In genomic region chr3:49656541-49657112, GRCh38 we compare ENCODE assay signal across 18 cellular contexts. TPM values are rescaled to one million over a fixed set of nuclear protein-coding genes. Genes with fewer than 3 reads are reported as not detected.
DNase-seq lines count a peak whose midpoint lies in the region; ATAC-seq, FAIRE-seq and TF ChIP-seq lines count a peak whose summit lies in the region.
"Had no signal": no experiment of that assay in that cellular context is flagged by ENCODE, and none has a peak within 500 bp of the region (broad histone marks: within the 10 kb centered on the region; RNA-seq: fewer than 3 reads in every experiment).

No MANE protein-coding gene starts in this region.

- peaks cover 0 to 32% of the 10 kb centered on the region in 2 experiments; a peak in 2 of 5 replicates for H3K4me1 ChIP-seq in K562 (replicated peaks in 1 of 2; ENCODE audit: control insufficient read depth in 2 of 2, insufficient read depth in 2 of 2, low read length in 2 of 2)
- no peaks in the 10 kb centered on the region for H3K4me1 ChIP-seq in psoas muscle

- TF ChIP-seq POLR2A in K562 (conservative IDR thresholded peaks at IDR 0.05): no peak

- no peak overlapping the region for H3K4me3 Mint-ChIP-seq in activated CD8-positive, alpha-beta memory T cell treated with anti-CD3 and anti-CD28 coated beads, Interleukin-2, amount 10 ng/mL, durations not matched to agents 7 days and 5 days
- no peak overlapping the region for H3K4me3 Mint-ChIP-seq in endothelial cell (ENCODE audit: unreplicated experiment)
- H3K4me3 Mint-ChIP-seq: activated naive CD8-positive, alpha-beta T cell treated with anti-CD3 and anti-CD28 coated beads, Interleukin-2, amount 50 U/mL, for 24 hours; B cell had no signal

- H3K9me1 ChIP-seq in K562 (ENCODE audit: control insufficient read depth, insufficient read depth, low read length): no peaks in the 10 kb centered on the region

- H3K27me3 ChIP-seq in K562 (ENCODE audit: control insufficient read depth in 2 of 2, insufficient read depth in 2 of 2, low read length in 2 of 2) (no peaks in the 10 kb centered on the region), psoas muscle (ENCODE audit: insufficient read depth in 3 of 3, low read length in 2 of 3) (no peaks in the 10 kb centered on the region)

- no peak overlapping the region for H3K27ac Mint-ChIP-seq in activated CD8-positive, alpha-beta memory T cell treated with anti-CD3 and anti-CD28 coated beads, Interleukin-2, amount 10 ng/mL, durations not matched to agents 7 days and 5 days
- H3K27ac Mint-ChIP-seq in endothelial cell (ENCODE audit: unreplicated experiment): no peak overlapping the region
- H3K27ac Mint-ChIP-seq: activated naive CD8-positive, alpha-beta T cell treated with anti-CD3 and anti-CD28 coated beads, Interleukin-2, amount 50 U/mL, for 24 hours; B cell had no signal

- intact Hi-C loops in K562 (cut with micrococcal nuclease): no loop called here
- intact Hi-C loops in psoas muscle (cut with DNase I): no loop called here

- WGBS in K562 (ENCODE audit: insufficient coverage, low coverage, missing lambda C conversion rate): 40% methylated on average over 12 of the region's 18 CpGs
- 17 to 30% (median 25%) methylated on average over 16 to 18 of the region's 18 CpGs for WGBS in psoas muscle, 3 donors

- H3K36me3 ChIP-seq in K562 (ENCODE audit: control insufficient read depth, insufficient read depth, low read length): no peaks in the 10 kb centered on the region
- no peaks in the 10 kb centered on the region for H3K36me3 ChIP-seq in psoas muscle (ENCODE audit: insufficient read depth in 1 of 2, low read depth in 1 of 2)

- TF ChIP-seq EP300 in K562 (IDR thresholded peaks at IDR 0.05; ENCODE audit: low read length): no peak

- POLR2A ChIA-PET in K562 (lab: Yijun Ruan, JAX): interaction anchor here (0.6 to 0.7 kb wide), 2 partner anchors 16 to 21 kb away, joined by 3 to 4 read pairs; no protein-coding TSS in a partner anchor

- peak; percentile 23 for ATAC-seq in activated CD8-positive, alpha-beta memory T cell treated with anti-CD3 and anti-CD28 coated beads, Interleukin-2, amount 10 ng/mL, durations not matched to agents 7 days and 5 days
- peak; percentile 83 for ATAC-seq in K562
- peak; percentile 21 to 54 (median 48) for ATAC-seq in psoas muscle
- ATAC-seq: activated naive CD8-positive, alpha-beta T cell treated with anti-CD3 and anti-CD28 coated beads, Interleukin-2, amount 50 U/mL, for 24 hours had no signal

- no peaks in the 10 kb centered on the region for H3K79me2 ChIP-seq in K562 (ENCODE audit: control insufficient read depth, insufficient read depth, low read length)

- no peak for DNase-seq in activated CD8-positive, alpha-beta memory T cell treated with anti-CD3 and anti-CD28 coated beads, Interleukin-2, amount 10 ng/mL, durations not matched to agents 7 days and 5 days
- no peak for DNase-seq in activated CD8-positive, alpha-beta memory T cell treated with anti-CD3 and anti-CD28 coated beads for 24 hours
- peak; percentile 44 for DNase-seq in LHCN-M2 (ENCODE audit: low read depth)
- peak in 3 of 4 experiments; percentile 19 to 28 (median 21) for DNase-seq in K562 (ENCODE audit: extremely low read depth in 1 of 4, low spot score in 3 of 4)
- no peak for DNase-seq in psoas muscle
- no peak for DNase-seq in endothelial cell (ENCODE audit: low spot score)
- no peak for DNase-seq in GM19239 (ENCODE audit: insufficient read length, low spot score)
- no peak for DNase-seq in T-helper 1 cell
- DNase-seq: activated naive CD8-positive, alpha-beta T cell treated with anti-CD3 and anti-CD28 coated beads, Interleukin-2, amount 50 U/mL, for 24 hours; NCI-H1436; NCI-H69; SK-N-SH; stimulated activated CD4-positive, alpha-beta T cell treated with anti-CD3 and anti-CD28 coated beads, Interleukin-2, amount 100 ng/mL, for 24 hours; stimulated activated naive CD4-positive, alpha-beta T cell treated with Interleukin-2 at 50 U/mL for 16 hours had no signal

- H3K9ac ChIP-seq in K562 (ENCODE audit: insufficient read depth in 1 of 2, low read depth in 2 of 2, low read length in 2 of 2): no peak overlapping the region
- H3K9ac ChIP-seq: SK-N-SH had no signal

- H3K27ac ChIP-seq in K562 (ENCODE audit: extremely low read depth, low read depth, low read length) (no peak overlapping the region), psoas muscle (no peak overlapping the region)

- H3K27me3 Mint-ChIP-seq in activated CD8-positive, alpha-beta memory T cell treated with anti-CD3 and anti-CD28 coated beads, Interleukin-2, amount 10 ng/mL, durations not matched to agents 7 days and 5 days: no peaks in the 10 kb centered on the region
- peaks cover 5% of the 10 kb centered on the region for H3K27me3 Mint-ChIP-seq in endothelial cell (ENCODE audit: unreplicated experiment)

- H3K36me3 Mint-ChIP-seq in activated CD8-positive, alpha-beta memory T cell treated with anti-CD3 and anti-CD28 coated beads, Interleukin-2, amount 10 ng/mL, durations not matched to agents 7 days and 5 days: no peaks in the 10 kb centered on the region
- H3K36me3 Mint-ChIP-seq in endothelial cell (ENCODE audit: low read depth, unreplicated experiment): no peaks in the 10 kb centered on the region

- H3K9me3 ChIP-seq in K562 (replicated peaks; ENCODE audit: control insufficient read depth, insufficient read depth, low read depth, low read length) (no peaks in the 10 kb centered on the region), psoas muscle (no peaks in the 10 kb centered on the region)
- H3K9me3 ChIP-seq: SK-N-SH had no signal

- BruUV-seq in K562 (replicated peaks; lab: Mats Ljungman, UMichigan): no TSS peak

- FAIRE-seq in K562 (lab: Jason Lieb, UNC) (no peak), GM19239 (lab: Jason Lieb, UNC) (no peak)
- FAIRE-seq: frontal cortex, G401.6, islet of Langerhans had no signal

- peak in 1 of 2 experiments; percentile 63; a peak in 2 of 4 replicates for TF ChIP-seq RAD21 in K562 (CRISPR knock-in tag; conservative IDR thresholded peaks at IDR 0.05 in 1 of 2, IDR thresholded peaks at IDR 0.05 in 1 of 2)

- TF ChIP-seq CTCF in K562 (IDR thresholded peaks at IDR 0.05 in 2 of 3, conservative IDR thresholded peaks at IDR 0.05 in 1 of 3; ENCODE audit: insufficient read depth in 2 of 3, low read depth in 1 of 3, low read length in 3 of 3) (peak; percentile 36 to 58 (median 46); a peak in 5 of 6 replicates), psoas muscle (IDR thresholded peaks at IDR 0.05) (no peak), endothelial cell (IDR thresholded peaks at IDR 0.05; ENCODE audit: unreplicated experiment) (no peak)

- H2AFZ ChIP-seq in K562 (ENCODE audit: low read depth, low read length): no peak overlapping the region

- CTCF ChIA-PET in activated CD8-positive, alpha-beta memory T cell treated with anti-CD3 and anti-CD28 coated beads, Interleukin-2, amount 10 ng/mL, durations not matched to agents 7 days and 5 days (lab: Charles Lee): interaction anchor here (0.9 to 6.0 kb wide), 4 partner anchors 15 to 127 kb away, joined by 3 to 33 read pairs (median 4); partner anchors contain the start of gene BSN
- CTCF ChIA-PET in K562 (lab: Yijun Ruan, JAX; ENCODE audit: low intra/inter-chr PET ratio): no interaction called here

- in situ Hi-C loops in K562 (cut with MboI): no loop called here

- H3K9me3 Mint-ChIP-seq in activated CD8-positive, alpha-beta memory T cell treated with anti-CD3 and anti-CD28 coated beads, Interleukin-2, amount 10 ng/mL, durations not matched to agents 7 days and 5 days (ENCODE audit: low read depth): no peaks in the 10 kb centered on the region
- no peaks in the 10 kb centered on the region for H3K9me3 Mint-ChIP-seq in endothelial cell (ENCODE audit: unreplicated experiment)
- H3K9me3 Mint-ChIP-seq: activated naive CD8-positive, alpha-beta T cell treated with anti-CD3 and anti-CD28 coated beads, Interleukin-2, amount 50 U/mL, for 24 hours had no signal

- no peak overlapping the region for H3K4me3 ChIP-seq in K562
- no peak overlapping the region for H3K4me3 ChIP-seq in psoas muscle

- no peaks in the 10 kb centered on the region for H4K20me1 ChIP-seq in K562 (replicated peaks; ENCODE audit: control insufficient read depth, insufficient read depth, low read length)

- H3K4me1 Mint-ChIP-seq in activated CD8-positive, alpha-beta memory T cell treated with anti-CD3 and anti-CD28 coated beads, Interleukin-2, amount 10 ng/mL, durations not matched to agents 7 days and 5 days: no peaks in the 10 kb centered on the region
- H3K4me1 Mint-ChIP-seq in endothelial cell (ENCODE audit: unreplicated experiment): no peaks in the 10 kb centered on the region
- H3K4me1 Mint-ChIP-seq: activated naive CD8-positive, alpha-beta T cell treated with anti-CD3 and anti-CD28 coated beads, Interleukin-2, amount 50 U/mL, for 24 hours had no signal

- H3K4me2 ChIP-seq in K562 (ENCODE audit: insufficient read depth, low read length): no peak overlapping the region
- H3K4me2 ChIP-seq: SK-N-SH had no signal

RNA-seq across cellular contexts. Expression of gene APEH, which starts 17.5 kb away (rescaled TPM):
- total RNA-seq in activated CD8-positive, alpha-beta memory T cell treated with anti-CD3 and anti-CD28 coated beads, Interleukin-2, amount 10 ng/mL, durations not matched to agents 7 days and 5 days: 100 to 1,000 TPM; 150 to 172 TPM
- 152 and 157 TPM in 2 replicates for total RNA-seq in LHCN-M2 (2014; rRNA removed)
- 143 TPM for polyA plus RNA-seq in LHCN-M2 (2012)
- 167 and 504 TPM in 2 replicates for total RNA-seq in K562 (2011; cell fraction: chromatin; rRNA removed; ENCODE audit: low replicate concordance)
- total RNA-seq in K562 (2011; cell fraction: nucleolus; rRNA removed): 286 and 325 TPM in 2 replicates
- total RNA-seq in K562 (2011; cell fraction: nucleoplasm; rRNA removed): 167 and 176 TPM in 2 replicates
- 142 and 162 TPM in 2 replicates for total RNA-seq in K562 (2014; rRNA removed)
- 74.1 and 104 TPM in 2 replicates for total RNA-seq in K562 (2014; rRNA removed; fragmentation: Illumina TruSeq; extraction: Trizol)
- total RNA-seq in K562 (2015; rRNA removed; fragmentation: Illumina TruSeq; extraction: Trizol): 126 and 127 TPM in 2 replicates
- 174 and 177 TPM in 2 replicates for total RNA-seq in K562 (2021)
- polyA plus RNA-seq in K562 (2011; rRNA removed): 116 and 117 TPM in 2 replicates
- polyA plus RNA-seq in K562 (2011; cell fraction: cytosol; rRNA removed): 143 and 217 TPM in 2 replicates
- polyA plus RNA-seq in K562 (2011; cell fraction: nucleus; rRNA removed): 281 and 331 TPM in 2 replicates
- 148 and 159 TPM in 2 replicates for polyA plus RNA-seq in K562 (2012)
- 120 and 130 TPM in 2 replicates for polyA plus RNA-seq in K562 (2014; fragmentation: Illumina TruSeq; extraction: Trizol)
- polyA plus RNA-seq in K562 (2014; fragmentation: Nextera tagmentation; extraction: Ambion mirVana): 10 to 100 TPM; 70.9 to 72.6 TPM
- polyA plus RNA-seq in K562 (2014; rRNA removed): 111 and 122 TPM in 2 replicates
- 104 and 133 TPM in 2 replicates for polyA minus RNA-seq in K562 (2011; rRNA and poly(A)+ RNA removed)
- polyA minus RNA-seq in K562 (2011; cell fraction: cytosol; rRNA and poly(A)+ RNA removed): 123 and 130 TPM in 2 replicates
- 142 and 151 TPM in 2 replicates for polyA minus RNA-seq in K562 (2011; cell fraction: nucleus; rRNA and poly(A)+ RNA removed)
- total RNA-seq in psoas muscle: 100 to 1,000 TPM; 115 to 189 (median 165) TPM
- 100 to 1,000 TPM in 1 of 3 donors, 10 to 100 TPM in 2; 70.8 to 109 (median 89.1) TPM for polyA plus RNA-seq in psoas muscle
- 71.1 TPM for total RNA-seq in endothelial cell (ENCODE audit: unreplicated experiment)

RNA-seq across cellular contexts. Expression of gene MST1, which starts 32.6 kb away (rescaled TPM):
- 1 to 10 TPM; 7.3 to 9.3 TPM for total RNA-seq in activated CD8-positive, alpha-beta memory T cell treated with anti-CD3 and anti-CD28 coated beads, Interleukin-2, amount 10 ng/mL, durations not matched to agents 7 days and 5 days
- total RNA-seq in LHCN-M2 (2014; rRNA removed) (7.5 and 7.7 TPM in 2 replicates), K562 (2014; rRNA removed) (0.23 and 0.57 TPM in 2 replicates), K562 (2014; rRNA removed; fragmentation: Illumina TruSeq; extraction: Trizol) (0.51 TPM in 1 of 2 replicates, not detected in the other), K562 (2015; rRNA removed; fragmentation: Illumina TruSeq; extraction: Trizol) (0.26 and 0.40 TPM in 2 replicates), K562 (2021) (1.2 and 1.4 TPM in 2 replicates), psoas muscle (1 to 10 TPM; 3.2 to 7.0 (median 4.7) TPM), endothelial cell (ENCODE audit: unreplicated experiment) (22.0 TPM)
- 2.5 TPM for polyA plus RNA-seq in LHCN-M2 (2012)
- 3.9 and 10.8 TPM in 2 replicates for total RNA-seq in K562 (2011; cell fraction: chromatin; rRNA removed; ENCODE audit: low replicate concordance)
- total RNA-seq in K562 (2011; cell fraction: nucleolus; rRNA removed): 8.2 and 12.5 TPM in 2 replicates
- 5.0 and 5.1 TPM in 2 replicates for total RNA-seq in K562 (2011; cell fraction: nucleoplasm; rRNA removed)
- polyA plus RNA-seq in K562 (2011; rRNA removed) (1.3 and 4.3 TPM in 2 replicates), K562 (2014; fragmentation: Illumina TruSeq; extraction: Trizol) (0.30 and 1.1 TPM in 2 replicates), K562 (2014; fragmentation: Nextera tagmentation; extraction: Ambion mirVana) (under 1 TPM; 0.08 to 0.10 TPM), K562 (2014; rRNA removed) (1.8 and 5.0 TPM in 2 replicates), psoas muscle (1 to 10 TPM; 1.4 to 4.5 (median 2.0) TPM)
- 0.94 and 1.4 TPM in 2 replicates for polyA plus RNA-seq in K562 (2011; cell fraction: cytosol; rRNA removed)
- 35.5 and 64.0 TPM in 2 replicates for polyA plus RNA-seq in K562 (2011; cell fraction: nucleus; rRNA removed)
- 3.4 and 6.1 TPM in 2 replicates for polyA plus RNA-seq in K562 (2012)
- 0.56 and 1.1 TPM in 2 replicates for polyA minus RNA-seq in K562 (2011; rRNA and poly(A)+ RNA removed)
- polyA minus RNA-seq in K562 (2011; cell fraction: cytosol; rRNA and poly(A)+ RNA removed): 1.0 and 1.2 TPM in 2 replicates
- 3.1 and 6.1 TPM in 2 replicates for polyA minus RNA-seq in K562 (2011; cell fraction: nucleus; rRNA and poly(A)+ RNA removed)

RNA-seq across cellular contexts. Expression of gene RNF123, which starts 32.7 kb away (rescaled TPM):
- total RNA-seq in activated CD8-positive, alpha-beta memory T cell treated with anti-CD3 and anti-CD28 coated beads, Interleukin-2, amount 10 ng/mL, durations not matched to agents 7 days and 5 days: 10 to 100 TPM; 50.0 to 58.9 TPM
- 19.6 and 21.2 TPM in 2 replicates for total RNA-seq in LHCN-M2 (2014; rRNA removed)
- polyA plus RNA-seq in LHCN-M2 (2012): 23.5 TPM
- total RNA-seq in K562 (2011; cell fraction: chromatin; rRNA removed; ENCODE audit: low replicate concordance): 60.1 and 195 TPM in 2 replicates
- total RNA-seq in K562 (2011; cell fraction: nucleolus; rRNA removed): 128 and 136 TPM in 2 replicates
- total RNA-seq in K562 (2011; cell fraction: nucleoplasm; rRNA removed): 70.7 and 81.4 TPM in 2 replicates
- 15.0 and 24.2 TPM in 2 replicates for total RNA-seq in K562 (2014; rRNA removed)
- 12.5 and 17.5 TPM in 2 replicates for total RNA-seq in K562 (2014; rRNA removed; fragmentation: Illumina TruSeq; extraction: Trizol)
- 14.4 and 15.6 TPM in 2 replicates for total RNA-seq in K562 (2015; rRNA removed; fragmentation: Illumina TruSeq; extraction: Trizol)
- total RNA-seq in K562 (2021): 44.6 and 53.1 TPM in 2 replicates
- 30.4 and 48.7 TPM in 2 replicates for polyA plus RNA-seq in K562 (2011; rRNA removed)
- polyA plus RNA-seq in K562 (2011; cell fraction: cytosol; rRNA removed): 44.7 and 74.3 TPM in 2 replicates
- 195 and 281 TPM in 2 replicates for polyA plus RNA-seq in K562 (2011; cell fraction: nucleus; rRNA removed)
- 22.8 and 35.5 TPM in 2 replicates for polyA plus RNA-seq in K562 (2012)
- 28.8 and 29.6 TPM in 2 replicates for polyA plus RNA-seq in K562 (2014; fragmentation: Illumina TruSeq; extraction: Trizol)
- 1 to 10 TPM; 8.7 to 8.8 TPM for polyA plus RNA-seq in K562 (2014; fragmentation: Nextera tagmentation; extraction: Ambion mirVana)
- 34.2 and 35.0 TPM in 2 replicates for polyA plus RNA-seq in K562 (2014; rRNA removed)
- 22.1 and 29.0 TPM in 2 replicates for polyA minus RNA-seq in K562 (2011; rRNA and poly(A)+ RNA removed)
- 28.9 and 31.4 TPM in 2 replicates for polyA minus RNA-seq in K562 (2011; cell fraction: cytosol; rRNA and poly(A)+ RNA removed)
- polyA minus RNA-seq in K562 (2011; cell fraction: nucleus; rRNA and poly(A)+ RNA removed): 45.0 and 58.2 TPM in 2 replicates
- 100 to 1,000 TPM; 105 to 170 (median 146) TPM for total RNA-seq in psoas muscle
- polyA plus RNA-seq in psoas muscle: 10 to 100 TPM; 36.1 to 89.3 (median 76.9) TPM
- 42.3 TPM for total RNA-seq in endothelial cell (ENCODE audit: unreplicated experiment)

Comparison
In these comparisons a context has a peak if more than half of its experiments do, and no peak if none do; other contexts are left out.
1. ATAC-seq: peak in every context shown above with its lines; median percentile 83 in K562; 48 in psoas muscle; 23 in activated CD8-positive, alpha-beta memory T cell treated with anti-CD3 and anti-CD28 coated beads, Interleukin-2, amount 10 ng/mL, durations not matched to agents 7 days and 5 days.
2. DNase-seq: peak in LHCN-M2 (single experiment) and K562 (3 of 4); none in activated CD8-positive, alpha-beta memory T cell treated with anti-CD3 and anti-CD28 coated beads, Interleukin-2, amount 10 ng/mL, durations not matched to agents 7 days and 5 days (single experiment), activated CD8-positive, alpha-beta memory T cell treated with anti-CD3 and anti-CD28 coated beads for 24 hours (single experiment), psoas muscle (0 of 2), endothelial cell (single experiment), GM19239 (single experiment) and T-helper 1 cell (0 of 5).
3. CTCF ChIP-seq: peak in K562 (3 of 3); none in psoas muscle (single experiment) and endothelial cell (single experiment).